ENCODE assay signal across 8 cellular contexts in genomic region chr4:75939890-75940691, GRCh38. TPM values are rescaled to one million over a fixed set of nuclear protein-coding genes. Genes with fewer than 3 reads are reported as not detected.
A peak's percentile ranks its signal among the peaks of the same experiment; 100 is the strongest.
DNase-seq lines count a peak whose midpoint lies in the region; ATAC-seq and TF ChIP-seq lines count a peak whose summit lies in the region.

No MANE protein-coding gene starts in this region.

- CTCF ChIA-PET in mammary epithelial cell (lab: Charles Lee; ENCODE audit: low non-redundant PET): interaction anchor here (0.9 kb wide), 1 partner anchor 24 kb away, joined by 6 read pairs; no protein-coding TSS in a partner anchor

- dilution Hi-C loops in mammary epithelial cell (cut with HindIII; ENCODE audit: low sequenced_read_pairs): no loop called here

- H3K4me3 ChIP-seq in GM06990 (replicated peaks; ENCODE audit: low read depth, low read length) (peak overlapping the region; percentile 80), KMS-11 (IDR thresholded peaks at IDR 0.05; ENCODE audit: insufficient read depth, low read depth, low read length) (peak overlapping the region; percentile 92), WI38 (ENCODE audit: low read depth, low read length) (peak overlapping the region; percentile 68), mammary epithelial cell (replicated peaks in 1 of 3; ENCODE audit: insufficient read depth in 1 of 3, low read depth in 2 of 3, low read length in 3 of 3) (peak overlapping the region; percentile 61 to 73 (median 71))

- H2AFZ ChIP-seq in KMS-11 (ENCODE audit: low read depth) (peak overlapping the region; percentile 85), mammary epithelial cell (ENCODE audit: low read depth, low read length) (peak overlapping the region; percentile 96)

- peak; percentile 63 for ATAC-seq in GM21737 (IDR thresholded peaks at IDR 0.05; ENCODE audit: unreplicated experiment)

- DNase-seq in GM06990 (ENCODE audit: extremely low read depth, insufficient read length) (peak; percentile 83), mammary epithelial cell (peak; percentile 17), iris pigment epithelial cell (ENCODE audit: low read depth) (peak; percentile 59), NCI-H1930 (lab: John Stamatoyannopoulos, UW) (no peak)
- DNase-seq in stimulated activated CD4-positive, alpha-beta T cell treated with anti-CD3 and anti-CD28 coated beads, Interleukin-12 subunit alpha, Interleukin-12 subunit beta, amount 100 ng/mL, for 24 hours (ENCODE audit: low read depth in 2 of 2): peak; percentile 55 to 75

- WGBS in mammary epithelial cell (ENCODE audit: low coverage, missing lambda C conversion rate): under 1% methylated on average over 18 of the region's 67 CpGs

- H3K27ac ChIP-seq in KMS-11 (peak overlapping the region; percentile 74), mammary epithelial cell (ENCODE audit: insufficient read depth, low read depth, low read length) (peak overlapping the region; percentile 15)

- H4K20me1 ChIP-seq in KMS-11 (ENCODE audit: insufficient read depth) (no peaks in the 10 kb centered on the region), mammary epithelial cell (ENCODE audit: insufficient read depth, low read length) (no peaks in the 10 kb centered on the region)

- H3K36me3 ChIP-seq in GM06990 (ENCODE audit: control insufficient read depth, insufficient read depth, low read length) (no peaks in the 10 kb centered on the region), KMS-11 (ENCODE audit: insufficient read depth) (no peaks in the 10 kb centered on the region), mammary epithelial cell (ENCODE audit: insufficient read depth, low read length) (peaks cover 10% of the 10 kb centered on the region)

- in situ Hi-C loops in mammary epithelial cell (cut with MboI; ENCODE audit: low sequenced_read_pairs in 2 of 2): no loop called here

- no TSS peak for BruUV-seq in mammary epithelial cell (replicated peaks; lab: Mats Ljungman, UMichigan)

- peak overlapping the region; percentile 78 for H3K9ac ChIP-seq in KMS-11
- H3K9ac ChIP-seq in mammary epithelial cell (ENCODE audit: insufficient read depth, low read length): peak overlapping the region; percentile 2

- H3K27me3 ChIP-seq in GM06990 (replicated peaks; ENCODE audit: control insufficient read depth, insufficient read depth, low read length): no peaks in the 10 kb centered on the region
- H3K27me3 ChIP-seq in KMS-11 (ENCODE audit: insufficient read depth, low read depth): no peaks in the 10 kb centered on the region
- no peaks in the 10 kb centered on the region for H3K27me3 ChIP-seq in mammary epithelial cell (ENCODE audit: insufficient read depth, low read length)

- H3K4me1 ChIP-seq in KMS-11 (ENCODE audit: low read depth, poor library complexity, severe bottlenecking) (peaks cover 23% of the 10 kb centered on the region), mammary epithelial cell (ENCODE audit: insufficient read depth, low read length) (peaks cover 7% of the 10 kb centered on the region)

- H3K79me2 ChIP-seq in KMS-11 (ENCODE audit: insufficient read depth, low read depth) (0 out of 2 replicates have a peak, but pooled peaks cover 7% of the 10 kb centered on the region), mammary epithelial cell (ENCODE audit: insufficient read depth, low read length) (no peaks in the 10 kb centered on the region)

- intact Hi-C loops in mammary epithelial cell (cut with micrococcal nuclease): loop anchor here (1.0 kb wide), 1 partner anchor 24 kb away; no protein-coding TSS in a partner anchor

- TF ChIP-seq CTCF in GM06990 (IDR thresholded peaks at IDR 0.05; ENCODE audit: insufficient read depth, low read length, poor library complexity, severe bottlenecking) (no peak), KMS-11 (conservative IDR thresholded peaks at IDR 0.05; ENCODE audit: low read depth, low read length) (no peak), WI38 (IDR thresholded peaks at IDR 0.05; ENCODE audit: low read depth, low read length) (no peak), mammary epithelial cell (conservative IDR thresholded peaks at IDR 0.05 in 1 of 2, IDR thresholded peaks at IDR 0.05 in 1 of 2; ENCODE audit: extremely low read depth in 1 of 2, insufficient read depth in 1 of 2, low read depth in 1 of 2, low read length in 2 of 2) (no peak)

- H3K9me3 ChIP-seq in mammary epithelial cell (replicated peaks; ENCODE audit: insufficient read depth, low read length): no peaks in the 10 kb centered on the region

- H3K4me2 ChIP-seq in KMS-11 (peak overlapping the region; percentile 79), mammary epithelial cell (ENCODE audit: insufficient read depth, low read depth, low read length) (peak overlapping the region; percentile 100)

RNA-seq across cellular contexts. Expression of gene NAAA, which starts 0.7 kb away (rescaled TPM):
- 10 to 100 TPM; 16.1 to 21.3 TPM for total RNA-seq in mammary epithelial cell
- polyA plus RNA-seq in mammary epithelial cell: 7.4 TPM
- polyA minus RNA-seq in mammary epithelial cell: not detected

RNA-seq across cellular contexts. Expression of gene PPEF2, which starts 37.8 kb away (rescaled TPM):
- total RNA-seq in mammary epithelial cell: not detected
- not detected for polyA plus RNA-seq in mammary epithelial cell
- polyA minus RNA-seq in mammary epithelial cell: not detected

RNA-seq across cellular contexts. Expression of gene SDAD1, which starts 50.7 kb away (rescaled TPM):
- total RNA-seq in mammary epithelial cell: 10 to 100 TPM; 43.3 to 48.9 TPM
- 17.1 TPM for polyA plus RNA-seq in mammary epithelial cell
- polyA minus RNA-seq in mammary epithelial cell: 19.4 TPM

Comparison
In these comparisons a context has a peak if more than half of its experiments do, and no peak if none do; other contexts are left out.
1. DNase-seq: peak in GM06990 (single experiment), mammary epithelial cell (single experiment), iris pigment epithelial cell (single experiment) and stimulated activated CD4-positive, alpha-beta T cell treated with anti-CD3 and anti-CD28 coated beads, Interleukin-12 subunit alpha, Interleukin-12 subunit beta, amount 100 ng/mL, for 24 hours (2 of 2); none in NCI-H1930 (0 of 2).
2. Peak in every context shown above with its lines, with median percentiles within 50 percentile points of each other: H3K4me3 ChIP-seq.